In the genomic region with DNA sequence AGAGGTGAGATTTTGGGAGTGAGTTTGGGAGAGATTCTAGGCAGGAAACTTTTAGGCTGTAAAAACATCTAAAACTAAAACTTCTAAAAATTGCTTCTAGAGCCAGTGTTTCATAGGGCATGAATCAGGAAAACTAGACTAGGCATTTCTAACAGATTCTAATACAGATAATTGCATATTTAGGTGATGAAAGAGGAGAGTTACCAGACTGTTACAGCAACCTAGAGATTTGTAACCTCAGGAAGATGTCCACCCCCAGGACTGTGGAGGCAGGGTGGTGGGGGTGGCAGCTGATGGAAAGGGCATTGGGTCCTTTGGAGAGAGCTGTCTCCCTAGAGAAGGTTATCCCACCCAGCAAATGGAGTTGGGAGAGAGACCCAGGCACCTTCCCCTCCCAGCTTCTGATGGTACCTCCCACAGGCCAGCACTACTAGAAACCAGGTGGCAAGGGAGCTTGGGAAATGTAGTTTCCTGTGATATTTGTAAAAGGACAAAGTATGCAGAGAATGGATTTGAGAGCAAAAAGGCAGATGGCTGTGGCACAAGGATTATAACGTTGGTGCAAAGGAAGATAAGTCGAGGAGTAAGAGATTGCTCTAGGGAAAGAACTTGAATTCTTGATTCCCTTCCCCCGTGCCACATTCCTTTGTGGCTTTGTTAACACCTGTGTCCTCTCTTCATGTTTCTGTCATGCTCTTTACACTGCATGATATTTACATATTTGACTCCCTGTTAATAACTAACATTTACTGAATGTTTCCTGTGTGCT, we compare ENCODE assay signal across 11 cellular contexts.
A peak's percentile ranks its signal among the peaks of the same experiment; 100 is the strongest.
DNase-seq lines count a peak whose midpoint lies in the region; ATAC-seq and TF ChIP-seq lines count a peak whose summit lies in the region.
"Had no signal": no experiment of that assay in that cellular context is flagged by ENCODE, and none has a peak within 500 bp of the region (broad histone marks: within the 10 kb centered on the region; RNA-seq: fewer than 3 reads in every experiment).

No MANE protein-coding gene starts in this region.

- H3K9me3 ChIP-seq in gastroesophageal sphincter, result no peaks in the 10 kb centered on the region

- H3K27ac ChIP-seq in gastroesophageal sphincter, result no peak overlapping the region
- H3K27ac ChIP-seq: C4-2B had no signal

- H3K4me1 ChIP-seq in gastroesophageal sphincter, result peaks cover 0 to 26% (median 0%) of the 10 kb centered on the region in 3 donors

- peak; percentile 75 for ATAC-seq in GM18907 (IDR thresholded peaks at IDR 0.05; ENCODE audit: unreplicated experiment)
- peak; percentile 61 for ATAC-seq in HG03135 (IDR thresholded peaks at IDR 0.05; ENCODE audit: unreplicated experiment)
- ATAC-seq in gastroesophageal sphincter, result no peak
- ATAC-seq: esophagus mucosa had no signal

- 93 to 95% methylated on average over 3 of the region's 3 CpGs for WGBS in gastroesophageal sphincter (ENCODE audit: low coverage in 1 of 2), 2 donors

- TF ChIP-seq CTCF in AG10803 (conservative IDR thresholded peaks at IDR 0.05; ENCODE audit: low read length) (no peak), gastroesophageal sphincter (IDR thresholded peaks at IDR 0.05) (no peak)

- peak; percentile 42 for DNase-seq in AG10803 (ENCODE audit: low read depth)
- DNase-seq in amniotic epithelial cell (ENCODE audit: low read depth), result peak; percentile 60
- DNase-seq in effector CD4-positive, alpha-beta T cell, result no peak
- DNase-seq in COR-L47 (lab: John Stamatoyannopoulos, UW), result no peak
- no peak for DNase-seq in effector CD8-positive, alpha-beta T cell (lab: John Stamatoyannopoulos, UW)
- DNase-seq: activated T-cell treated with anti-CD3 and anti-CD28 coated beads, Interleukin-2, amount 50 U/mL, for 4 hours had no signal

- TF ChIP-seq POLR2A in gastroesophageal sphincter (IDR thresholded peaks at IDR 0.05), result no peak

- H3K36me3 ChIP-seq in gastroesophageal sphincter, result no peaks in the 10 kb centered on the region

- no peaks in the 10 kb centered on the region for H3K27me3 ChIP-seq in gastroesophageal sphincter

- TF ChIP-seq EP300 in gastroesophageal sphincter (IDR thresholded peaks at IDR 0.05), result no peak

- H3K4me3 ChIP-seq in AG10803 (ENCODE audit: low read length), result no peak overlapping the region
- H3K4me3 ChIP-seq in gastroesophageal sphincter, result no peak overlapping the region

Comparison
In these comparisons a context has a peak if more than half of its experiments do, and no peak if none do; other contexts are left out.
1. DNase-seq: peak in AG10803 (single experiment) and amniotic epithelial cell (single experiment); none in effector CD4-positive, alpha-beta T cell (single experiment), COR-L47 (single experiment) and effector CD8-positive, alpha-beta T cell (single experiment).